1 cellular context compared by ENCODE assay signal in genomic region chr17:78124081-78124835, GRCh38.
TF ChIP-seq lines count a peak whose summit lies in the region.

No MANE protein-coding gene starts in this region.

TF ChIP-seq in GM23338, 12 proteins besides CTCF, POLR2A, EP300 and RAD21:
- TF ChIP-seq ZNF462 (CRISPR knock-in tag; IDR thresholded peaks at IDR 0.05) (no peak), ETS1 (IDR thresholded peaks at IDR 0.05) (no peak), JUNB (IDR thresholded peaks at IDR 0.05; ENCODE audit: unreplicated experiment) (no peak), EZH2 (IDR thresholded peaks at IDR 0.05; ENCODE audit: low read depth, unreplicated experiment) (no peak), ZNF331 (CRISPR knock-in tag; IDR thresholded peaks at IDR 0.05; ENCODE audit: low read depth) (no peak), ZNF114 (CRISPR knock-in tag; IDR thresholded peaks at IDR 0.05) (no peak), CREB1 (CRISPR knock-in tag; IDR thresholded peaks at IDR 0.05; ENCODE audit: low read depth) (no peak)
